Comparison of ENCODE assay signal across 17 cellular contexts in genomic region chr1:2606004-2606805, GRCh38. TPM values are rescaled to one million over a fixed set of nuclear protein-coding genes. Genes with fewer than 3 reads are reported as not detected.
"Had no signal": no experiment of that assay in that cellular context is flagged by ENCODE, and none has a peak within 500 bp of the region (broad histone marks: within the 10 kb centered on the region; RNA-seq: fewer than 3 reads in every experiment).

No MANE protein-coding gene starts in this region.

- H3K27ac Mint-ChIP-seq: activated CD4-positive, alpha-beta T cell treated with anti-CD3 and anti-CD28 coated beads, Interleukin-2, amount 10 ng/mL, durations not matched to agents 7 days and 5 days; stimulated activated naive CD8-positive, alpha-beta T cell treated with anti-CD3 and anti-CD28 coated beads, Interleukin-15, amount 100 ng/mL, for 72 hours had no signal

- H3K27ac ChIP-seq: epithelial cell of prostate, gastrocnemius medialis, SK-N-MC had no signal

- DNase-seq: activated CD4-positive, alpha-beta T cell treated with anti-CD3 and anti-CD28 coated beads, Interleukin-2, amount 10 ng/mL, durations not matched to agents 7 days and 5 days; activated CD4-positive, CD25-positive, alpha-beta regulatory T cell; activated gamma-delta T cell treated with Interleukin-2 at 50 U/mL for 16 hours; activated T-cell treated with anti-CD3 and anti-CD28 coated beads, Interleukin-2, amount 50 U/mL, for 1 hour; cortex of kidney; effector memory CD4-positive, alpha-beta T cell; kidney glomerular epithelial cell; stimulated activated CD4-positive, alpha-beta T cell treated with anti-CD3 and anti-CD28 coated beads, Interleukin-15, amount 100 ng/mL, for 24 hours; stimulated activated CD4-positive, alpha-beta T cell treated with anti-CD3 and anti-CD28 coated beads, Interleukin-4, amount 100 ng/mL, for 24 hours; stimulated activated naive CD8-positive, alpha-beta T cell treated with anti-CD3 and anti-CD28 coated beads, Interleukin-15, amount 100 ng/mL, for 72 hours had no signal

- H3K27me3 Mint-ChIP-seq: activated CD4-positive, alpha-beta T cell treated with anti-CD3 and anti-CD28 coated beads, Interleukin-2, amount 10 ng/mL, durations not matched to agents 7 days and 5 days; stimulated activated naive CD8-positive, alpha-beta T cell treated with anti-CD3 and anti-CD28 coated beads, Interleukin-15, amount 100 ng/mL, for 72 hours had no signal

- FAIRE-seq: astrocyte had no signal

- H3K4me1 ChIP-seq: gastrocnemius medialis had no signal

- H3K36me3 ChIP-seq: gastrocnemius medialis had no signal

- H3K9me3 Mint-ChIP-seq: nephron; stimulated activated naive CD8-positive, alpha-beta T cell treated with anti-CD3 and anti-CD28 coated beads, Interleukin-15, amount 100 ng/mL, for 72 hours had no signal

- H3K4me3 ChIP-seq: gastrocnemius medialis, lung, SK-N-MC had no signal

- ATAC-seq: gastrocnemius medialis; stimulated activated naive CD8-positive, alpha-beta T cell treated with anti-CD3 and anti-CD28 coated beads, Interleukin-15, amount 100 ng/mL, for 72 hours had no signal

- H3K9me3 ChIP-seq: gastrocnemius medialis had no signal

- H3K4me1 Mint-ChIP-seq: activated CD4-positive, alpha-beta T cell treated with anti-CD3 and anti-CD28 coated beads, Interleukin-2, amount 10 ng/mL, durations not matched to agents 7 days and 5 days; stimulated activated naive CD8-positive, alpha-beta T cell treated with anti-CD3 and anti-CD28 coated beads, Interleukin-15, amount 100 ng/mL, for 72 hours had no signal

- H3K4me3 Mint-ChIP-seq: activated CD4-positive, alpha-beta T cell treated with anti-CD3 and anti-CD28 coated beads, Interleukin-2, amount 10 ng/mL, durations not matched to agents 7 days and 5 days; nephron; stimulated activated naive CD8-positive, alpha-beta T cell treated with anti-CD3 and anti-CD28 coated beads, Interleukin-15, amount 100 ng/mL, for 72 hours had no signal

RNA-seq across cellular contexts. Expression of gene MMEL1, which starts 26.6 kb away (rescaled TPM):
- total RNA-seq: astrocyte, gastrocnemius medialis, osteocyte had no signal
